Comparison of ENCODE assay signal across 9 cellular contexts in the genomic region with DNA sequence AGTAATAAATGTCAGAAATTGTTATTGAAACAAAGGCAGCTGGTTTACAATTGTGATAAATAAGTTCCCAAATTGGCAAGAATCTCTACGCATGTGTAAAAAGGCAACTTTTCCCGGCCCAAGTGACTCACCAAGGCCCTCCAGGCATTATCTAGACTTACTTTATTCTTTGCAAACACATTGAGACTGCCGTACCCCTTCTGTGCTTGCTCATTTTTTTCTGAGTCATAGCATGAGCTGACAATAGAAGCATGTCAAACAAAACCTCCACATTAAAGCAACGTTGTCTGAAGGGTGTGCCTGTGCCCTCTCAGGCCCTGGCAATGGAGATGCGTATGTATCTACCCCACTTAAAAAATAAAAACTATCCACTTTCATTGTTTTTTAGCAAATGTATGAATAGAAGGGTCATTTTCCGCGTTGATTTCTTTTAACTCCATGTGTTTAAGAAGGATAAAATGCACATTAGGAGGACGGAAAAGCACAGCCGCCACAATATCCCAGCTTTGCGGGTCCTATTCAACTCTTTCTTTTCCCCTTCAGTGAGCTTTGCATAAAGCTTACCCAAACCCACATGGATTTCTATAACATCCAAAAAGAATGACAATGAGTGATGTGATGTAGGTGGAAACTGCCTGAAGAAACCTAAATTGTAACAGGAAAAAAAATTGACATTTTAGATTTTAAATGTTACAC.
A peak's percentile ranks its signal among the peaks of the same experiment; 100 is the strongest.
DNase-seq lines count a peak whose midpoint lies in the region; ATAC-seq and TF ChIP-seq lines count a peak whose summit lies in the region.
"Had no signal": no experiment of that assay in that cellular context is flagged by ENCODE, and none has a peak within 500 bp of the region (broad histone marks: within the 10 kb centered on the region; RNA-seq: fewer than 3 reads in every experiment).

No MANE protein-coding gene starts in this region.

- POLR2A ChIA-PET in naive thymus-derived CD8-positive, alpha-beta T cell (lab: Charles Lee) = no interaction called here

- H3K4me1 Mint-ChIP-seq in naive thymus-derived CD8-positive, alpha-beta T cell = no peaks in the 10 kb centered on the region

- no peak for ATAC-seq in naive thymus-derived CD8-positive, alpha-beta T cell
- ATAC-seq in HG02870 (IDR thresholded peaks at IDR 0.05; ENCODE audit: unreplicated experiment) = no peak

- no peaks in the 10 kb centered on the region for H3K36me3 Mint-ChIP-seq in naive thymus-derived CD8-positive, alpha-beta T cell

- H3K27me3 Mint-ChIP-seq in naive thymus-derived CD8-positive, alpha-beta T cell = peaks cover 2 to 22% (median 6%) of the 10 kb centered on the region in 5 donors

- no peak overlapping the region for H3K4me3 Mint-ChIP-seq in naive thymus-derived CD8-positive, alpha-beta T cell

- no peak for TF ChIP-seq CTCF in epithelial cell of proximal tubule (conservative IDR thresholded peaks at IDR 0.05; ENCODE audit: low read depth, low read length)

- no peak overlapping the region for H3K4me3 ChIP-seq in epithelial cell of proximal tubule (ENCODE audit: low read depth, low read length)
- H3K4me3 ChIP-seq: spleen had no signal

- peak; percentile 98 for DNase-seq in EH (ENCODE audit: low read depth)
- DNase-seq in NCI-H460 (ENCODE audit: extremely low read depth, low read depth) = peak; percentile 79
- peak; percentile 89 for DNase-seq in epithelial cell of proximal tubule (ENCODE audit: low read depth)
- peak; percentile 72 for DNase-seq in pulmonary artery endothelial cell (ENCODE audit: low read depth, low spot score)
- DNase-seq in NCI-H146 treated with DMSO at 0.1 percent for 48 hours (lab: John Stamatoyannopoulos, UW; ENCODE audit: unreplicated experiment) = no peak
- DNase-seq in naive thymus-derived CD8-positive, alpha-beta T cell = no peak
- DNase-seq in activated CD8-positive, alpha-beta memory T cell treated with anti-CD3 and anti-CD28 coated beads, Interleukin-2, amount 50 U/mL, for 4 hours = no peak
- DNase-seq: spleen had no signal

- no peak overlapping the region for H3K27ac Mint-ChIP-seq in naive thymus-derived CD8-positive, alpha-beta T cell

- no peaks in the 10 kb centered on the region for H3K9me3 Mint-ChIP-seq in naive thymus-derived CD8-positive, alpha-beta T cell

Comparison
In these comparisons a context has a peak if more than half of its experiments do, and no peak if none do; other contexts are left out.
1. DNase-seq: peak in EH (single experiment), NCI-H460 (single experiment), epithelial cell of proximal tubule (single experiment) and pulmonary artery endothelial cell (single experiment); none in NCI-H146 treated with DMSO at 0.1 percent for 48 hours (single experiment), naive thymus-derived CD8-positive, alpha-beta T cell (0 of 10) and activated CD8-positive, alpha-beta memory T cell treated with anti-CD3 and anti-CD28 coated beads, Interleukin-2, amount 50 U/mL, for 4 hours (single experiment).